In the genomic region with DNA sequence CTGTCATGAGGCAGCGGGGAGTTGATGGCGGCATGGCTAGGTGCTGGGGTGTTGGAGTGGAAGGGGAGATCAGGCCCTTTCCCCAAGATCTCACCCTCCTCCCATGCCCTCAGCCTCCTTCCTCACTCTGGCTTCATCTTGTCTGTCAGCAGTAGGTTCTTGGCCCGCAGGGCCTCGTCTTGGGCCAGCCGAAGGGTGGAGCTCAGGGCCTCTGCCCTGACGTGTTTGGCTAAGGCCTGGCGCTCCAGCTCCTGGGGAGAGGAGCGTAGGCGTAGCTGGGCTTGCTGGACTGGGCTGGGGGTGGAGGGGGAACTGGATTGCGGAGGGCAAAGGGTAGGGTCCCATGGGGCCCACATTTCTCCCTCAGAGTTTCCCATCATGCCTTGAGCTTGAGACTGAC, we compare ENCODE assay signal across 33 cellular contexts. TPM values are rescaled to one million over a fixed set of nuclear protein-coding genes. Genes with fewer than 3 reads are reported as not detected.
"Had no signal": no experiment of that assay in that cellular context is flagged by ENCODE, and none has a peak within 500 bp of the region (broad histone marks: within the 10 kb centered on the region; RNA-seq: fewer than 3 reads in every experiment).

No MANE protein-coding gene starts in this region.

- H3K4me1 ChIP-seq: colonic mucosa, esophagus muscularis mucosa, left lung, neural progenitor cell, pancreas, right lobe of liver, transverse colon, upper lobe of right lung, uterus had no signal

- H3K9me3 ChIP-seq: colonic mucosa, esophagus muscularis mucosa, left lung, pancreas, right lobe of liver, suprapubic skin, transverse colon, upper lobe of right lung, uterus had no signal

- DNase-seq: colonic mucosa; effector CD8-positive, alpha-beta T cell; endodermal cell; foreskin melanocyte; glutamatergic neuron; hypothalamus; left cardiac atrium; left lung; mesendoderm; midbrain; naive thymus-derived CD4-positive, alpha-beta T cell; occipital lobe; pancreas; retina; right lobe of liver; stimulated activated CD4-positive, alpha-beta T cell treated with anti-CD3 and anti-CD28 coated beads, Interleukin-12 subunit alpha, Interleukin-12 subunit beta, amount 100 ng/mL, for 4 hours; stimulated activated CD4-positive, alpha-beta T cell treated with anti-CD3 and anti-CD28 coated beads, Interleukin-1b, Interleukin-23, amount 100 ng/mL, for 48 hours; stimulated activated CD4-positive, alpha-beta T cell treated with anti-CD3 and anti-CD28 coated beads, Interleukin-4, amount 100 ng/mL, for 1 hour; stimulated activated CD8-positive, alpha-beta memory T cell treated with anti-CD3 and anti-CD28 coated beads, Interleukin-4, amount 100 ng/mL, for 48 hours; stimulated activated naive CD4-positive, alpha-beta T cell; stimulated activated naive CD8-positive, alpha-beta T cell treated with anti-CD3 and anti-CD28 coated beads, Interleukin-15, amount 100 ng/mL, for 72 hours; transverse colon; upper lobe of right lung; uterus had no signal

- H3K4me2 ChIP-seq: neural progenitor cell, smooth muscle cell had no signal

- H3K36me3 ChIP-seq: colonic mucosa, esophagus muscularis mucosa, left lung, neural progenitor cell, pancreas, right lobe of liver, suprapubic skin, transverse colon, upper lobe of right lung, uterus had no signal

- FAIRE-seq: pancreas had no signal

- H2AFZ ChIP-seq: neural progenitor cell had no signal

- H3K27ac ChIP-seq: colonic mucosa, epithelial cell of prostate, esophagus muscularis mucosa, left lung, neural progenitor cell, pancreas, right lobe of liver, suprapubic skin, transverse colon, upper lobe of right lung, uterus had no signal

- H3K27me3 ChIP-seq: colonic mucosa, esophagus muscularis mucosa, left lung, neural progenitor cell, pancreas, right lobe of liver, suprapubic skin, transverse colon, upper lobe of right lung, uterus had no signal

- H3K4me3 ChIP-seq: colonic mucosa, esophagus muscularis mucosa, left lung, neural progenitor cell, pancreas, right lobe of liver, smooth muscle cell, suprapubic skin, transverse colon, upper lobe of right lung, uterus had no signal

- H3K9ac ChIP-seq: neural progenitor cell had no signal

- ATAC-seq: left cardiac atrium; left lung; naive thymus-derived CD4-positive, alpha-beta T cell; pancreas; right lobe of liver; stimulated activated naive CD8-positive, alpha-beta T cell treated with anti-CD3 and anti-CD28 coated beads, Interleukin-15, amount 100 ng/mL, for 72 hours; upper lobe of right lung had no signal

RNA-seq across cellular contexts. Expression of a gene that starts 23.2 kb away (rescaled TPM):
- total RNA-seq: cerebellum, colonic mucosa, fibroblast of lung, kidney epithelial cell, pulmonary artery endothelial cell, right lobe of liver, smooth muscle cell had no signal
- polyA plus RNA-seq: fibroblast of lung, smooth muscle cell had no signal
